In the genomic region with DNA sequence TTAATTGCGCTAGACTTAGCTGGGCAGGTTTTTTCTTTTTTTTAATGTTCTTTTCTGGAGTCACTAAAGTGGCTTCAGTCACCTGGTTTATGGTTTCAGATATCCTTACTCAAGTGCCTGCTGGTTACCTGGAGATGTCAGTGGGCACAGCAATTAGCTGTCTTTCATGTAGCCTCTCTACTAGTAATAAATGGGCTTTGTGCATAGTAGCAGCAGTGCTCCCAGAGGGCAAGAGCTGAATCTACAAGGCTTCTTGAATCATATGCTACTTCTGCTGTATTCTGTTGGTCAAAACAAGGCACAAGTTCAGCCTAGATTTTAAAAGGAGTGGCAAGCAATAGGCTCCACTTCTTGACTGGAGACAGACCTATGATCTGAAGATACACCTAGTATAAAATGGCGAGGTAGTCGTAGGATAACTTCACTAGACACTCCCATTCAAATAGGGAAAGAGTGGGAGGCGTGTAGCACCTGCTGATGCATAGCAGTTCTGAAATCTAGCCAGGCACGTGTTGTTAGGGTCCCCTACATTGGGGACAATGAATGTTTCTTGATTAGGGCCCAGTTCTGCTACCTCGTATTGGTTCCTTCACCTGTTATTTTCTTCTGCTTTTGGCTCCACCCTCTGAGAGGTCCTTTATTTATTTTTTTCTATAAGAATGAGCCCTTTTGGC, we compare ENCODE assay signal across 10 cellular contexts. TPM values are rescaled to one million over a fixed set of nuclear protein-coding genes. Genes with fewer than 3 reads are reported as not detected.
DNase-seq lines count a peak whose midpoint lies in the region; ATAC-seq and TF ChIP-seq lines count a peak whose summit lies in the region.
"Had no signal": no experiment of that assay in that cellular context is flagged by ENCODE, and none has a peak within 500 bp of the region (broad histone marks: within the 10 kb centered on the region; RNA-seq: fewer than 3 reads in every experiment).

No MANE protein-coding gene starts in this region.

- H3K27me3 ChIP-seq in OCI-LY1 (ENCODE audit: insufficient read depth, low read length) = no peaks in the 10 kb centered on the region
- no peaks in the 10 kb centered on the region for H3K27me3 ChIP-seq in osteoblast (ENCODE audit: insufficient read depth, low read length)

- TF ChIP-seq CTCF in OCI-LY1 (IDR thresholded peaks at IDR 0.05; ENCODE audit: low read length) = peak; percentile 47
- TF ChIP-seq CTCF in osteoblast (IDR thresholded peaks at IDR 0.05; ENCODE audit: extremely low read depth, low read depth, low read length) = peak; percentile 8

- H4K20me1 ChIP-seq in OCI-LY1 (ENCODE audit: insufficient read depth, low read length) (no peaks in the 10 kb centered on the region), osteoblast (ENCODE audit: insufficient read depth, low read length) (peaks cover 45% of the 10 kb centered on the region)

- DNase-seq in activated CD4-positive, CD25-positive, alpha-beta regulatory T cell (lab: John Stamatoyannopoulos, UW) = no peak
- DNase-seq in HT-29 (ENCODE audit: low spot score) (peak; percentile 16), osteoblast (ENCODE audit: insufficient read length, low spot score, missing footprints) (no peak), midbrain (lab: John Stamatoyannopoulos, UW) (no peak)
- DNase-seq in activated CD4-positive, alpha-beta T cell treated with anti-CD3 and anti-CD28 coated beads, Interleukin-2, amount 50 U/mL, for 1 hour = no peak
- DNase-seq: cerebellar nuclear complex, SHP77 treated with DMSO at 0.1 percent for 48 hours had no signal

- no peaks in the 10 kb centered on the region for H3F3A ChIP-seq in OCI-LY1 (ENCODE audit: insufficient read depth, low read length)

- peaks cover 46% of the 10 kb centered on the region for H3K4me1 ChIP-seq in OCI-LY1 (ENCODE audit: insufficient read depth, low read length, severe bottlenecking)
- no peaks in the 10 kb centered on the region for H3K4me1 ChIP-seq in osteoblast (ENCODE audit: insufficient read depth, low read length)

- H3K9me3 ChIP-seq in OCI-LY1 (ENCODE audit: low read length) (no peaks in the 10 kb centered on the region), osteoblast (ENCODE audit: low read depth, low read length) (no peaks in the 10 kb centered on the region)

- H3K27ac ChIP-seq in OCI-LY1 (ENCODE audit: low read depth, low read length, poor library complexity, severe bottlenecking) = no peak overlapping the region
- no peak overlapping the region for H3K27ac ChIP-seq in osteoblast (ENCODE audit: low read depth, low read length)

- peak; percentile 61 to 93 for ATAC-seq in activated CD4-positive, CD25-positive, alpha-beta regulatory T cell treated with anti-CD3 and anti-CD28 coated beads, Interleukin-2, amount 50 U/mL, for 24 hours
- no peak for ATAC-seq in HG02938 (IDR thresholded peaks at IDR 0.05; ENCODE audit: unreplicated experiment)

- H3K36me3 ChIP-seq in OCI-LY1 (ENCODE audit: insufficient read depth, low read length) = peaks cover 8% of the 10 kb centered on the region; the same call in 1 of the 2 replicates
- H3K36me3 ChIP-seq in osteoblast (ENCODE audit: insufficient read depth, low read length) = no peaks in the 10 kb centered on the region

- H3K4me2 ChIP-seq in OCI-LY1 (ENCODE audit: low read length) = peak overlapping the region; percentile 31
- H3K4me2 ChIP-seq in osteoblast (ENCODE audit: insufficient read depth, low read length) = no peak overlapping the region

- H3K9ac ChIP-seq in OCI-LY1 (ENCODE audit: low read length) = no peak overlapping the region

- H3K79me2 ChIP-seq in OCI-LY1 (ENCODE audit: insufficient read depth, low read length) (peaks cover 93% of the 10 kb centered on the region), osteoblast (ENCODE audit: insufficient read depth, low read length) (peaks cover 83% of the 10 kb centered on the region)

- H2AFZ ChIP-seq in OCI-LY1 (ENCODE audit: low read length) = no peak overlapping the region
- no peak overlapping the region for H2AFZ ChIP-seq in osteoblast (ENCODE audit: low read length)

- no peak overlapping the region for H3K4me3 ChIP-seq in OCI-LY1 (ENCODE audit: low read depth, low read length, poor library complexity, severe bottlenecking)
- H3K4me3 ChIP-seq in osteoblast (ENCODE audit: insufficient read depth, low read length) = no peak overlapping the region

- no peaks in the 10 kb centered on the region for H3K9me2 ChIP-seq in OCI-LY1 (ENCODE audit: low read depth, low read length)

RNA-seq across cellular contexts. Expression of gene SCAMP1, which starts 7.0 kb away (rescaled TPM):
- 10.9 and 12.7 TPM in 2 replicates for total RNA-seq in HT-29 (2014; rRNA removed; shearing (Covaris generic))
- total RNA-seq in osteoblast = 70.2 and 71.9 TPM in 2 replicates
